ENCODE assay signal across 8 cellular contexts in genomic region chr1:150293433-150294253, GRCh38. TPM values are rescaled to one million over a fixed set of nuclear protein-coding genes. Genes with fewer than 3 reads are reported as not detected.
A peak's percentile ranks its signal among the peaks of the same experiment; 100 is the strongest.
DNase-seq lines count a peak whose midpoint lies in the region; ATAC-seq lines count a peak whose summit lies in the region.

Gene MRPS21, plus strand, starts transcription at chr1:150293861. Its CDS starts 506 bp downstream, at chr1:150294367.

- ATAC-seq in GM19395 (IDR thresholded peaks at IDR 0.05; ENCODE audit: unreplicated experiment) (peak; percentile 97), HG03565 (IDR thresholded peaks at IDR 0.05; ENCODE audit: unreplicated experiment) (peak; percentile 91), left lobe of liver (peak; percentile 99)

- peak; percentile 18 to 92 (median 84) for DNase-seq in C1 segment of cervical spinal cord (lab: John Stamatoyannopoulos, UW)
- peak; percentile 93 for DNase-seq in NCI-H748 treated with DMSO at 0.1 percent for 48 hours (lab: John Stamatoyannopoulos, UW)
- DNase-seq in activated CD4-positive, alpha-beta T cell treated with anti-CD3 and anti-CD28 coated beads, Interleukin-2, amount 50 U/mL, for 1 hour, result peak; percentile 81
- DNase-seq in dedifferentiated amniotic fluid mesenchymal stem cell (ENCODE audit: extremely low spot score), result peak; percentile 94
- peak; percentile 90 for DNase-seq in left lobe of liver (ENCODE audit: low spot score)
- DNase-seq in stimulated activated CD4-positive, alpha-beta T cell treated with anti-CD3 and anti-CD28 coated beads, Interleukin-2, amount 100 ng/mL, for 4 hours (ENCODE audit: low read depth), result peak; percentile 79

RNA-seq across cellular contexts. Expression of gene MRPS21, which starts in this region (rescaled TPM):
- 27.0 TPM for total RNA-seq in left lobe of liver

Comparison
In these comparisons a context has a peak if more than half of its experiments do, and no peak if none do; other contexts are left out.
1. Peak in every context shown above with its lines: DNase-seq and ATAC-seq.